Comparison of ENCODE assay signal across 9 cellular contexts in the genomic region with DNA sequence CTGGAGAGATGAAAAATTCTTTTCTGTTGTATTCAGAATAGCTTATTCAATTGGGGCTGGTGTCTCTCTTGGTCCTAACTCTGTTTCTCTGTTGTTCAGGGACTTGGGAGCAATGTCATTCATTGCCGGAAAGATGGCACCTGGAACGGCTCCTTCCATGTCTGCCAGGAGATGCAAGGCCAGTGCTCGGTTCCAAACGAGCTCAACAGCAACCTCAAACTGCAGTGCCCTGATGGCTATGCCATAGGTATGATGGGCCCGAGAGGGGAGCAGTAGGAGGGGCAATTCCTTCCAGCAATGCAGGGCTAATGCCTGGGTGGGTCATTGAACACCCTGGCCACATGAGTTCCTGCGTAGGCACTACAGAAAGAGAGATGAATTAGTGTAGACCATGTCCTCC.
"Had no signal": no experiment of that assay in that cellular context is flagged by ENCODE, and none has a peak within 500 bp of the region (broad histone marks: within the 10 kb centered on the region; RNA-seq: fewer than 3 reads in every experiment).

No MANE protein-coding gene starts in this region.

- H3K9ac ChIP-seq: GM23248 had no signal

- H3K9me3 Mint-ChIP-seq: GM23338, H9, HFFc6 had no signal

- H3K4me1 ChIP-seq: HAP-1 had no signal

- H3K36me3 ChIP-seq: HAP-1 had no signal

- H3K27ac ChIP-seq: GM23248 had no signal

- H3K27ac Mint-ChIP-seq: GM23338, H9, HFFc6 had no signal

- DNase-seq: GM23248, GOT3, H7, H9, HCEC 1CT, HFFc6 had no signal

- H3K4me3 Mint-ChIP-seq: GM23338, H9, HFFc6 had no signal

- H3K4me2 ChIP-seq: GM23338 had no signal

- ATAC-seq: GM23338, HCT116 had no signal

- H3K4me3 ChIP-seq: GM23248, GM23338, HAP-1 had no signal

- H2AFZ ChIP-seq: GM23248, GM23338 had no signal

- H3K9me3 ChIP-seq: HAP-1 had no signal
